In the genomic region with DNA sequence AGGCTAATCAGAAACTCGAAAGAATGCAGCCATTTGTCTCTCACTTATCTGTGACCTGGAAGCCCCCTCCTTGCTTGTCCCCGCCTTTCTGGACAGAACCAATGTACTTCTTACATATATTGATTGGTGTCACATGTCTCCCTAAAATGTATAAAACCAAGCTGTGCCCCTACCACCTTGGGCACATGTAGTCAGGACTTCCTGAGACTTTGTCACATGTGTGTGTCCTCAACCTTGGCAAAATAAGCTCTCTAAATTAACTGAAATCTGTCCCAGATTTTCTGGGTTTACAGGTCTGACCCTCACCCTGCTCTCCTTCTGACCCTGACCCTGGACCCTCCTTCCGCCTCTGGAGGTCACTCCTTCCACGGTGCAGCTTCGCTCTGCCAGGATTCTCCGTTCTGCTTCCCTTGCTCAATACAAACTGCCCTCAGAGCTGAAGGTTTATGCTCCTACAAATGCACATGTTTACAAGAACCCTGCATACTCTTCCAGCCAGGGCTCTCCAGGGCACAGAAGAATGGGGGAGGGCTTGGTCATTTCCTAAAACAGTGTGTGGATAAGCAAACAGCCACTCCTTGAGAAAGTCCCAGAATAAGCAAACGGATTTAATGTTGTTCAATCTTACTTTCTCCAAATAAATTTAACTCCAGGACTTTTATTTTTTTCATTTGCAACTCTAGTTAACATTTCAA, we compare ENCODE assay signal across 22 cellular contexts.
"Had no signal": no experiment of that assay in that cellular context is flagged by ENCODE, and none has a peak within 500 bp of the region (broad histone marks: within the 10 kb centered on the region; RNA-seq: fewer than 3 reads in every experiment).

No MANE protein-coding gene starts in this region.

- H3K9ac ChIP-seq: KMS-11, SK-N-SH had no signal

- H3K27ac ChIP-seq: HL-60, KMS-11, RWPE1 had no signal

- H3K9me3 ChIP-seq: SK-N-SH had no signal

- DNase-seq: Kasumi-1, MM.1S, NCI-H1092 treated with DMSO at 0.1 percent for 48 hours, NCI-H1436, NCI-H187, NCI-H2029, NCI-H2081 treated with DMSO at 0.1 percent for 48 hours, NCI-H2171, NCI-H226, NCI-H446, NCI-H510A, NCI-H524 treated with DMSO at 0.1 percent for 48 hours, NCI-H69, NCI-H774, PC-3, SHP77, SK-N-SH, SW 1271 had no signal

- H3K9me2 ChIP-seq: SK-N-SH had no signal

- ATAC-seq: Panc1, PC-3 had no signal

- H3K4me2 ChIP-seq: KMS-11, SK-N-SH had no signal
